ENCODE assay signal across 2 cellular contexts in the genomic region with DNA sequence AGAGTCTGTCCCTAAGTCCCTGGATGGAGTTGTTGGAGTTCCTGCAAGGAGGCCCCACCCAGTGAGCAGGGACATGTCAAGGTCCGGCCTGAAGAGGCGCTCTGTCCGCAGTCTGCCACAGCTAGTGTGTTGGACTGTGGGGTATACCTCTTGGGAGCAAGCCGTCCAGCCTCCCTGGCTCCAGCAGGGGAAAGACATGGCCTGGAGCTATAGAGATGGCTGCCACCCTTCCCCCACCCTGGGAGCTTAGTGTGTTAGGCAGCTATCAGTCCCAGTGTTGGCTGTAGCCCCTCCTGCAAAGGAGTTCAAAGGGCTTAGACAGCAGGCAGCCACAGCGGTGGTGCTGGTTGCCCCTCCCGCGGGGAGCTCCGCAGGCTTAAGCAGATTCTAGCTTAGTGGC.
A peak's percentile ranks its signal among the peaks of the same experiment; 100 is the strongest.
TF ChIP-seq lines count a peak whose summit lies in the region.

No MANE protein-coding gene starts in this region.

TF ChIP-seq in HepG2, 621 proteins besides CTCF, POLR2A, EP300 and RAD21:
- TF ChIP-seq, protein P1, sequence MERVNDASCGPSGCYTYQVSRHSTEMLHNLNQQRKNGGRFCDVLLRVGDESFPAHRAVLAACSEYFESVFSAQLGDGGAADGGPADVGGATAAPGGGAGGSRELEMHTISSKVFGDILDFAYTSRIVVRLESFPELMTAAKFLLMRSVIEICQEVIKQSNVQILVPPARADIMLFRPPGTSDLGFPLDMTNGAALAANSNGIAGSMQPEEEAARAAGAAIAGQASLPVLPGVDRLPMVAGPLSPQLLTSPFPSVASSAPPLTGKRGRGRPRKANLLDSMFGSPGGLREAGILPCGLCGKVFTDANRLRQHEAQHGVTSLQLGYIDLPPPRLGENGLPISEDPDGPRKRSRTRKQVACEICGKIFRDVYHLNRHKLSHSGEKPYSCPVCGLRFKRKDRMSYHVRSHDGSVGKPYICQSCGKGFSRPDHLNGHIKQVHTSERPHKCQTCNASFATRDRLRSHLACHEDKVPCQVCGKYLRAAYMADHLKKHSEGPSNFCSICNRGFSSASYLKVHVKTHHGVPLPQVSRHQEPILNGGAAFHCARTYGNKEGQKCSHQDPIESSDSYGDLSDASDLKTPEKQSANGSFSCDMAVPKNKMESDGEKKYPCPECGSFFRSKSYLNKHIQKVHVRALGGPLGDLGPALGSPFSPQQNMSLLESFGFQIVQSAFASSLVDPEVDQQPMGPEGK (CRISPR knock-in tag; IDR thresholded peaks at IDR 0.05), result 0 out of 2 replicates have a peak, but pooled peaks have one; percentile 47
- TF ChIP-seq PHB2 (IDR thresholded peaks at IDR 0.05; ENCODE audit: partially characterized antibody) (no peak), PITX1 (CRISPR knock-in tag; IDR thresholded peaks at IDR 0.05) (peak; percentile 26; the same call in 1 of the 2 replicates)

TF ChIP-seq in H1, 55 proteins besides CTCF, POLR2A, EP300 and RAD21:
- TF ChIP-seq CEBPB (IDR thresholded peaks at IDR 0.05; ENCODE audit: low read depth, low read length), result no peak
- TF ChIP-seq, protein P2, sequence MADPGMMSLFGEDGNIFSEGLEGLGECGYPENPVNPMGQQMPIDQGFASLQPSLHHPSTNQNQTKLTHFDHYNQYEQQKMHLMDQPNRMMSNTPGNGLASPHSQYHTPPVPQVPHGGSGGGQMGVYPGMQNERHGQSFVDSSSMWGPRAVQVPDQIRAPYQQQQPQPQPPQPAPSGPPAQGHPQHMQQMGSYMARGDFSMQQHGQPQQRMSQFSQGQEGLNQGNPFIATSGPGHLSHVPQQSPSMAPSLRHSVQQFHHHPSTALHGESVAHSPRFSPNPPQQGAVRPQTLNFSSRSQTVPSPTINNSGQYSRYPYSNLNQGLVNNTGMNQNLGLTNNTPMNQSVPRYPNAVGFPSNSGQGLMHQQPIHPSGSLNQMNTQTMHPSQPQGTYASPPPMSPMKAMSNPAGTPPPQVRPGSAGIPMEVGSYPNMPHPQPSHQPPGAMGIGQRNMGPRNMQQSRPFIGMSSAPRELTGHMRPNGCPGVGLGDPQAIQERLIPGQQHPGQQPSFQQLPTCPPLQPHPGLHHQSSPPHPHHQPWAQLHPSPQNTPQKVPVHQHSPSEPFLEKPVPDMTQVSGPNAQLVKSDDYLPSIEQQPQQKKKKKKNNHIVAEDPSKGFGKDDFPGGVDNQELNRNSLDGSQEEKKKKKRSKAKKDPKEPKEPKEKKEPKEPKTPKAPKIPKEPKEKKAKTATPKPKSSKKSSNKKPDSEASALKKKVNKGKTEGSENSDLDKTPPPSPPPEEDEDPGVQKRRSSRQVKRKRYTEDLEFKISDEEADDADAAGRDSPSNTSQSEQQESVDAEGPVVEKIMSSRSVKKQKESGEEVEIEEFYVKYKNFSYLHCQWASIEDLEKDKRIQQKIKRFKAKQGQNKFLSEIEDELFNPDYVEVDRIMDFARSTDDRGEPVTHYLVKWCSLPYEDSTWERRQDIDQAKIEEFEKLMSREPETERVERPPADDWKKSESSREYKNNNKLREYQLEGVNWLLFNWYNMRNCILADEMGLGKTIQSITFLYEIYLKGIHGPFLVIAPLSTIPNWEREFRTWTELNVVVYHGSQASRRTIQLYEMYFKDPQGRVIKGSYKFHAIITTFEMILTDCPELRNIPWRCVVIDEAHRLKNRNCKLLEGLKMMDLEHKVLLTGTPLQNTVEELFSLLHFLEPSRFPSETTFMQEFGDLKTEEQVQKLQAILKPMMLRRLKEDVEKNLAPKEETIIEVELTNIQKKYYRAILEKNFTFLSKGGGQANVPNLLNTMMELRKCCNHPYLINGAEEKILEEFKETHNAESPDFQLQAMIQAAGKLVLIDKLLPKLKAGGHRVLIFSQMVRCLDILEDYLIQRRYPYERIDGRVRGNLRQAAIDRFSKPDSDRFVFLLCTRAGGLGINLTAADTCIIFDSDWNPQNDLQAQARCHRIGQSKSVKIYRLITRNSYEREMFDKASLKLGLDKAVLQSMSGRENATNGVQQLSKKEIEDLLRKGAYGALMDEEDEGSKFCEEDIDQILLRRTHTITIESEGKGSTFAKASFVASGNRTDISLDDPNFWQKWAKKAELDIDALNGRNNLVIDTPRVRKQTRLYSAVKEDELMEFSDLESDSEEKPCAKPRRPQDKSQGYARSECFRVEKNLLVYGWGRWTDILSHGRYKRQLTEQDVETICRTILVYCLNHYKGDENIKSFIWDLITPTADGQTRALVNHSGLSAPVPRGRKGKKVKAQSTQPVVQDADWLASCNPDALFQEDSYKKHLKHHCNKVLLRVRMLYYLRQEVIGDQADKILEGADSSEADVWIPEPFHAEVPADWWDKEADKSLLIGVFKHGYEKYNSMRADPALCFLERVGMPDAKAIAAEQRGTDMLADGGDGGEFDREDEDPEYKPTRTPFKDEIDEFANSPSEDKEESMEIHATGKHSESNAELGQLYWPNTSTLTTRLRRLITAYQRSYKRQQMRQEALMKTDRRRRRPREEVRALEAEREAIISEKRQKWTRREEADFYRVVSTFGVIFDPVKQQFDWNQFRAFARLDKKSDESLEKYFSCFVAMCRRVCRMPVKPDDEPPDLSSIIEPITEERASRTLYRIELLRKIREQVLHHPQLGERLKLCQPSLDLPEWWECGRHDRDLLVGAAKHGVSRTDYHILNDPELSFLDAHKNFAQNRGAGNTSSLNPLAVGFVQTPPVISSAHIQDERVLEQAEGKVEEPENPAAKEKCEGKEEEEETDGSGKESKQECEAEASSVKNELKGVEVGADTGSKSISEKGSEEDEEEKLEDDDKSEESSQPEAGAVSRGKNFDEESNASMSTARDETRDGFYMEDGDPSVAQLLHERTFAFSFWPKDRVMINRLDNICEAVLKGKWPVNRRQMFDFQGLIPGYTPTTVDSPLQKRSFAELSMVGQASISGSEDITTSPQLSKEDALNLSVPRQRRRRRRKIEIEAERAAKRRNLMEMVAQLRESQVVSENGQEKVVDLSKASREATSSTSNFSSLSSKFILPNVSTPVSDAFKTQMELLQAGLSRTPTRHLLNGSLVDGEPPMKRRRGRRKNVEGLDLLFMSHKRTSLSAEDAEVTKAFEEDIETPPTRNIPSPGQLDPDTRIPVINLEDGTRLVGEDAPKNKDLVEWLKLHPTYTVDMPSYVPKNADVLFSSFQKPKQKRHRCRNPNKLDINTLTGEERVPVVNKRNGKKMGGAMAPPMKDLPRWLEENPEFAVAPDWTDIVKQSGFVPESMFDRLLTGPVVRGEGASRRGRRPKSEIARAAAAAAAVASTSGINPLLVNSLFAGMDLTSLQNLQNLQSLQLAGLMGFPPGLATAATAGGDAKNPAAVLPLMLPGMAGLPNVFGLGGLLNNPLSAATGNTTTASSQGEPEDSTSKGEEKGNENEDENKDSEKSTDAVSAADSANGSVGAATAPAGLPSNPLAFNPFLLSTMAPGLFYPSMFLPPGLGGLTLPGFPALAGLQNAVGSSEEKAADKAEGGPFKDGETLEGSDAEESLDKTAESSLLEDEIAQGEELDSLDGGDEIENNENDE (IDR thresholded peaks at IDR 0.05; ENCODE audit: insufficient replicate concordance, low read length), result no peak
- no peak for TF ChIP-seq TEAD4 (IDR thresholded peaks at IDR 0.05; ENCODE audit: low read depth, low read length)
- TF ChIP-seq SP4 (IDR thresholded peaks at IDR 0.05; ENCODE audit: low read length), result no peak
- TF ChIP-seq CREB1 (IDR thresholded peaks at IDR 0.05), result no peak
- no peak for TF ChIP-seq BRCA1 (IDR thresholded peaks at IDR 0.05; ENCODE audit: low read depth, low read length)
